Comparison of ENCODE assay signal across 8 cellular contexts in genomic region chr1:11059990-11060948, GRCh38. TPM values are rescaled to one million over a fixed set of nuclear protein-coding genes. Genes with fewer than 3 reads are reported as not detected.
DNase-seq lines count a peak whose midpoint lies in the region; TF ChIP-seq lines count a peak whose summit lies in the region.

TSS of gene SRM (minus strand) at chr1:11060018. CDS start at chr1:11059943, 75 bp downstream.

- H3K4me1 ChIP-seq in ES-I3 (ENCODE audit: insufficient read depth, low read length): no peaks in the 10 kb centered on the region; the same call in 1 of the 2 replicates
- no peaks in the 10 kb centered on the region for H3K4me1 ChIP-seq in H9 (ENCODE audit: insufficient read depth, low read length)
- peaks cover 11 to 34% (median 24%) of the 10 kb centered on the region in 4 donors for H3K4me1 ChIP-seq in stomach

- H3K36me3 ChIP-seq in ES-I3 (ENCODE audit: insufficient read depth, low read length): peaks cover 3% of the 10 kb centered on the region
- peaks cover 48% of the 10 kb centered on the region for H3K36me3 ChIP-seq in MG63
- H3K36me3 ChIP-seq in stomach: peaks cover 15 to 56% (median 52%) of the 10 kb centered on the region in 4 donors

- H2BK15ac ChIP-seq in H9 (ENCODE audit: low read depth, low read length): no peak within 1 kb of the TSS

- H3K27ac Mint-ChIP-seq in H9 (peak within 1 kb of the TSS; percentile 88 to 96 (median 93); a peak in 5 of 7 replicates), neural crest cell (ENCODE audit: unreplicated experiment) (peak within 1 kb of the TSS; percentile 96)

- H2AFZ ChIP-seq in H9 (ENCODE audit: low read length): peak within 1 kb of the TSS; percentile 9

- H3K79me2 ChIP-seq in H9 (ENCODE audit: insufficient read depth, low read length): peaks cover 2% of the 10 kb centered on the region; the same call in 1 of the 2 replicates

- no peak within 1 kb of the TSS for H4K5ac ChIP-seq in H9 (ENCODE audit: insufficient read length, low read depth, low read length)

- H3K9ac ChIP-seq in ES-I3 (ENCODE audit: low read depth, low read length) (peak within 1 kb of the TSS; percentile 87), H9 (ENCODE audit: extremely low read depth, insufficient read length, low read length) (peak within 1 kb of the TSS; percentile 89)

- H4K8ac ChIP-seq in H9 (replicated peaks; ENCODE audit: insufficient read length, low read depth, low read length): no peak within 1 kb of the TSS

- H3K23ac ChIP-seq in H9 (ENCODE audit: insufficient read length, low read depth, low read length): peak within 1 kb of the TSS; percentile 5

- no peak within 1 kb of the TSS for H2BK5ac ChIP-seq in H9 (ENCODE audit: insufficient read length, low read length)

- H3K4me2 ChIP-seq in H9 (ENCODE audit: insufficient read depth, insufficient read length, low read length): peak within 1 kb of the TSS; percentile 94

- H2BK12ac ChIP-seq in H9 (ENCODE audit: insufficient read length, low read depth, low read length): no peak within 1 kb of the TSS

- H3K36me3 Mint-ChIP-seq in H9 (ENCODE audit: insufficient read depth in 1 of 3, low read depth in 3 of 3) (peaks cover 28 to 64% (median 38%) of the 10 kb centered on the region in 3 experiments), neural crest cell (ENCODE audit: low read depth) (peaks cover 7% of the 10 kb centered on the region)

- peak within 1 kb of the TSS; percentile 92 for H3K14ac ChIP-seq in H9 (ENCODE audit: insufficient read depth, low read length)

- H3K56ac ChIP-seq in H9 (ENCODE audit: insufficient read length, low read depth, low read length): no peak within 1 kb of the TSS

- H3K4me3 ChIP-seq in MG63 (peak within 1 kb of the TSS; percentile 94), fibroblast of villous mesenchyme (ENCODE audit: low read depth, low read length) (peak within 1 kb of the TSS; percentile 81), stomach (peak within 1 kb of the TSS; percentile 88 to 99 (median 96))

- H4K20me1 ChIP-seq in H9 (ENCODE audit: control insufficient read depth, insufficient read depth, insufficient read length): no peaks in the 10 kb centered on the region

- WGBS in H9 (ENCODE audit: extremely low coverage, insufficient read length, low lambda C conversion rate): no CpG with 5 or more reads among the region's 81 CpGs
- 0 to 1% (median 1%) methylated on average over 34 to 81 of the region's 81 CpGs for WGBS in stomach, 5 donors

- H3K27me3 ChIP-seq in H9 (ENCODE audit: insufficient read depth, low read length) (no peaks in the 10 kb centered on the region; the same call in 1 of the 2 replicates), MG63 (no peaks in the 10 kb centered on the region), stomach (no peaks in the 10 kb centered on the region)

- no peak within 1 kb of the TSS for H3T11ph ChIP-seq in H9 (ENCODE audit: low read length)

- H3K9me3 ChIP-seq in ES-I3 (ENCODE audit: control insufficient read depth, insufficient read depth, low read length) (no peaks in the 10 kb centered on the region), H9 (ENCODE audit: control insufficient read depth, low read depth, low read length) (no peaks in the 10 kb centered on the region), MG63 (no peaks in the 10 kb centered on the region), stomach (no peaks in the 10 kb centered on the region)

- H2AK5ac ChIP-seq in H9 (ENCODE audit: insufficient read length, low read length): no peak within 1 kb of the TSS

- no peak for TF ChIP-seq EP300 in stomach (IDR thresholded peaks at IDR 0.05)

- H3K23me2 ChIP-seq in H9 (ENCODE audit: insufficient read length, low read depth, low read length, poor library complexity, severe bottlenecking): peaks cover 7% of the 10 kb centered on the region

- intact Hi-C loops in stomach (cut with DNase I; ENCODE audit: low total_unique reads): no loop called here

- DNase-seq in H9 (peak; percentile 91), MG63 (peak; percentile 94), SIG-M5 (lab: John Stamatoyannopoulos, UW) (peak; percentile 26), activated gamma-delta T cell treated with Interleukin-2 at 50 U/mL for 16 hours (peak; percentile 86), fibroblast of villous mesenchyme (ENCODE audit: low read depth) (peak; percentile 85), neural crest cell (ENCODE audit: low read depth, low spot score) (peak; percentile 79), stomach (peak; percentile 95)

- H3K4me1 Mint-ChIP-seq in H9 (peaks cover 13 to 19% of the 10 kb centered on the region in 2 experiments), neural crest cell (peaks cover 30% of the 10 kb centered on the region)

- H3K18ac ChIP-seq in H9 (ENCODE audit: insufficient read length, low read depth, low read length): peak within 1 kb of the TSS; percentile 45

- H3K79me1 ChIP-seq in H9 (ENCODE audit: insufficient read depth, low read depth, low read length, poor library complexity, severe bottlenecking): no peaks in the 10 kb centered on the region

- peak within 1 kb of the TSS; percentile 21 for H3K27ac ChIP-seq in H9 (ENCODE audit: insufficient read length, low read depth, low read length)
- H3K27ac ChIP-seq in stomach: peak within 1 kb of the TSS; percentile 74 to 86 (median 79)

- H3K9me3 Mint-ChIP-seq in H9: no peaks in the 10 kb centered on the region
- H3K9me3 Mint-ChIP-seq in neural crest cell: no peaks in the 10 kb centered on the region

- TF ChIP-seq CTCF in H9 (conservative IDR thresholded peaks at IDR 0.05) (peak; percentile 46; the same call in 2 of the 3 replicates), fibroblast of villous mesenchyme (IDR thresholded peaks at IDR 0.05; ENCODE audit: insufficient read depth, low read depth, low read length) (peak; percentile 15), neural crest cell (conservative IDR thresholded peaks at IDR 0.05) (peak; percentile 60), stomach (IDR thresholded peaks at IDR 0.05) (peak in 3 of 7 experiments; percentile 46 to 86 (median 65))

- H3K4ac ChIP-seq in H9 (ENCODE audit: low read depth, low read length): no peak within 1 kb of the TSS

- H2BK20ac ChIP-seq in H9 (ENCODE audit: low read depth, low read length, poor library complexity, severe bottlenecking): no peak within 1 kb of the TSS

- no peak within 1 kb of the TSS for H4K91ac ChIP-seq in H9 (ENCODE audit: insufficient read length, low read depth, low read length)

- no peaks in the 10 kb centered on the region for H3K27me3 Mint-ChIP-seq in H9 (ENCODE audit: low read depth)
- no peaks in the 10 kb centered on the region for H3K27me3 Mint-ChIP-seq in neural crest cell (ENCODE audit: low read depth)

- peak within 1 kb of the TSS; percentile 93 to 96 for H3K4me3 Mint-ChIP-seq in H9
- H3K4me3 Mint-ChIP-seq in neural crest cell: peak within 1 kb of the TSS; percentile 97

- TF ChIP-seq POLR2A in stomach (IDR thresholded peaks at IDR 0.05): no peak

- no peak within 1 kb of the TSS for H2BK120ac ChIP-seq in H9 (ENCODE audit: low read depth, low read length, poor library complexity, severe bottlenecking)

RNA-seq across cellular contexts. Expression of gene SRM, which starts in this region (rescaled TPM):
- 196 and 212 TPM in 2 replicates for total RNA-seq in H9 (2021)
- 24.0 and 39.3 TPM in 2 replicates for total RNA-seq in MG63 (2014; rRNA removed; shearing (Covaris generic); ENCODE audit: low replicate concordance)
- 24.6 and 25.4 TPM in 2 replicates for total RNA-seq in fibroblast of villous mesenchyme
- total RNA-seq in neural crest cell: 147 and 152 TPM in 2 replicates
- 100 to 1,000 TPM in 1 of 5 donors, 10 to 100 TPM in 3, 1 to 10 TPM in 1; 9.0 to 108 (median 34.4) TPM for total RNA-seq in stomach
- polyA plus RNA-seq in stomach: 100 to 1,000 TPM in 1 of 3 donors, 10 to 100 TPM in 2; 78.5 to 149 (median 91.8) TPM

Comparison
In these comparisons a context has a peak if more than half of its experiments do, and no peak if none do; other contexts are left out.
1. Peak in every context shown above with its lines: DNase-seq, H3K4me3 ChIP-seq and H3K27ac ChIP-seq.
2. DNase-seq: peak in every context shown above with its lines; median percentile 95 in stomach; 94 in MG63; 91 in H9; 86 in activated gamma-delta T cell treated with Interleukin-2 at 50 U/mL for 16 hours; 85 in fibroblast of villous mesenchyme; 79 in neural crest cell; 26 in SIG-M5.